ENCODE assay signal across 16 cellular contexts in genomic region chr7:135901585-135902540, GRCh38.
"Had no signal": no experiment of that assay in that cellular context is flagged by ENCODE, and none has a peak within 500 bp of the region (broad histone marks: within the 10 kb centered on the region; RNA-seq: fewer than 3 reads in every experiment).

No MANE protein-coding gene starts in this region.

- H3K4me3 ChIP-seq: lower lobe of right lung, prostate gland, right atrium auricular region, tibial artery had no signal

- H3K9me3 ChIP-seq: lower lobe of right lung, prostate gland, right atrium auricular region, tibial artery had no signal

- H3K9me3 Mint-ChIP-seq: activated naive CD8-positive, alpha-beta T cell treated with anti-CD3 and anti-CD28 coated beads for 36 hours had no signal

- H3K27me3 ChIP-seq: right atrium auricular region, tibial artery had no signal

- DNase-seq: activated CD4-positive, alpha-beta memory T cell treated with anti-CD3 and anti-CD28 coated beads, Interleukin-2, amount 10 ng/mL, durations not matched to agents 7 days and 5 days; activated CD4-positive, alpha-beta T cell treated with anti-CD3 and anti-CD28 coated beads for 48 hours; activated CD4-positive, CD25-positive, alpha-beta regulatory T cell; activated CD8-positive, alpha-beta memory T cell treated with anti-CD3 and anti-CD28 coated beads, Interleukin-2, amount 10 ng/mL, durations not matched to agents 7 days and 5 days; activated naive CD4-positive, alpha-beta T cell; activated naive CD8-positive, alpha-beta T cell treated with anti-CD3 and anti-CD28 coated beads for 36 hours; amniotic stem cell; lower lobe of right lung; stimulated activated CD4-positive, alpha-beta T cell treated with anti-CD3 and anti-CD28 coated beads, Interleukin-12 subunit alpha, Interleukin-12 subunit beta, amount 100 ng/mL, for 4 hours; stimulated activated CD4-positive, alpha-beta T cell treated with anti-CD3 and anti-CD28 coated beads, Interleukin-1b, Interleukin-23, amount 100 ng/mL, for 48 hours; stimulated activated naive CD8-positive, alpha-beta T cell treated with anti-CD3 and anti-CD28 coated beads, Interleukin-15, Interleukin-2, amounts not matched to agents 100 U/mL and 50 U/mL, for 24 hours; substantia nigra; T-helper 9 cell; tibial artery had no signal

- H3K4me1 ChIP-seq: lower lobe of right lung, prostate gland, right atrium auricular region, tibial artery had no signal

- H3K36me3 ChIP-seq: lower lobe of right lung, prostate gland, right atrium auricular region, tibial artery had no signal

- H3K27me3 Mint-ChIP-seq: activated CD4-positive, alpha-beta memory T cell treated with anti-CD3 and anti-CD28 coated beads, Interleukin-2, amount 10 ng/mL, durations not matched to agents 7 days and 5 days; activated CD8-positive, alpha-beta memory T cell treated with anti-CD3 and anti-CD28 coated beads, Interleukin-2, amount 10 ng/mL, durations not matched to agents 7 days and 5 days; activated naive CD8-positive, alpha-beta T cell treated with anti-CD3 and anti-CD28 coated beads for 36 hours had no signal

- H3K4me3 Mint-ChIP-seq: activated CD4-positive, alpha-beta memory T cell treated with anti-CD3 and anti-CD28 coated beads, Interleukin-2, amount 10 ng/mL, durations not matched to agents 7 days and 5 days; activated CD8-positive, alpha-beta memory T cell treated with anti-CD3 and anti-CD28 coated beads, Interleukin-2, amount 10 ng/mL, durations not matched to agents 7 days and 5 days; activated naive CD8-positive, alpha-beta T cell treated with anti-CD3 and anti-CD28 coated beads for 36 hours had no signal

- H3K36me3 Mint-ChIP-seq: activated CD8-positive, alpha-beta memory T cell treated with anti-CD3 and anti-CD28 coated beads, Interleukin-2, amount 10 ng/mL, durations not matched to agents 7 days and 5 days; activated naive CD8-positive, alpha-beta T cell treated with anti-CD3 and anti-CD28 coated beads for 36 hours had no signal

- ATAC-seq: activated CD8-positive, alpha-beta memory T cell treated with anti-CD3 and anti-CD28 coated beads, Interleukin-2, amount 10 ng/mL, durations not matched to agents 7 days and 5 days; lower lobe of right lung; stimulated activated naive CD8-positive, alpha-beta T cell treated with anti-CD3 and anti-CD28 coated beads, Interleukin-15, Interleukin-2, amounts not matched to agents 100 U/mL and 50 U/mL, for 24 hours had no signal

- H3K27ac ChIP-seq: lower lobe of right lung, prostate gland, right atrium auricular region, tibial artery had no signal

- H3K27ac Mint-ChIP-seq: activated CD4-positive, alpha-beta memory T cell treated with anti-CD3 and anti-CD28 coated beads, Interleukin-2, amount 10 ng/mL, durations not matched to agents 7 days and 5 days; activated CD8-positive, alpha-beta memory T cell treated with anti-CD3 and anti-CD28 coated beads, Interleukin-2, amount 10 ng/mL, durations not matched to agents 7 days and 5 days; activated naive CD8-positive, alpha-beta T cell treated with anti-CD3 and anti-CD28 coated beads for 36 hours had no signal

- H3K4me1 Mint-ChIP-seq: activated CD4-positive, alpha-beta memory T cell treated with anti-CD3 and anti-CD28 coated beads, Interleukin-2, amount 10 ng/mL, durations not matched to agents 7 days and 5 days; activated naive CD8-positive, alpha-beta T cell treated with anti-CD3 and anti-CD28 coated beads for 36 hours had no signal
